In the genomic region with DNA sequence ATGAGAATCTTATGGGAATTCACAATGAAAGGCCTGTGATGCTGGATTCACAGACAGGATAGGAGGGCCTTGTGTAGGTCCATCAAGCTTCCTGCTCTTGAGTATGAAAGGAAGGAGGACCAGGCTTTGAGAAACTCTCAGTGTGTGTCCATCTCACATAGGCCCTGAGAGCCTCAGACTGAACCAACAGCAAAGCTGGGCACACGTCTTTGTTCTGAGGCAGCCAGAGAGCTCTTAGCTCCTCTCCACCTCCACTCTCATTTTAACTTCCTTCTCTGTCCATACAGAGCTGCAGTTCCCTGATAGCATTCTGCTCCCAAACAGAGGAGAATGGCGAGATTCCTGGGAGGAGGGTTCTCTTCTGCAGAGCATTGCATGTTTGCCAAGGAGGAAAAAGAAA, we compare ENCODE assay signal across 21 cellular contexts.
DNase-seq lines count a peak whose midpoint lies in the region; ATAC-seq and TF ChIP-seq lines count a peak whose summit lies in the region.
"Had no signal": no experiment of that assay in that cellular context is flagged by ENCODE, and none has a peak within 500 bp of the region (broad histone marks: within the 10 kb centered on the region; RNA-seq: fewer than 3 reads in every experiment).

No MANE protein-coding gene starts in this region.

- H3K4me3 Mint-ChIP-seq in neural crest cell (no peak overlapping the region), glutamatergic neuron (ENCODE audit: unreplicated experiment) (no peak overlapping the region)
- no peak overlapping the region for H3K4me3 Mint-ChIP-seq in naive thymus-derived CD4-positive, alpha-beta T cell
- H3K4me3 Mint-ChIP-seq: CD4-positive, alpha-beta T cell had no signal

- no peak overlapping the region for H2BK12ac ChIP-seq in neuronal stem cell (ENCODE audit: low read length)

- CTCF ChIA-PET in naive thymus-derived CD4-positive, alpha-beta T cell (lab: Charles Lee), result no interaction called here

- no peak overlapping the region for H2AK5ac ChIP-seq in neuronal stem cell (ENCODE audit: low read depth, low read length)

- no peak for TF ChIP-seq CTCF in esophagus muscularis mucosa (IDR thresholded peaks at IDR 0.05)
- no peak for TF ChIP-seq CTCF in neural crest cell (conservative IDR thresholded peaks at IDR 0.05)
- TF ChIP-seq CTCF in glutamatergic neuron (IDR thresholded peaks at IDR 0.05; ENCODE audit: partially characterized antibody, unreplicated experiment), result no peak

- H3K36me3 Mint-ChIP-seq in neural crest cell (ENCODE audit: low read depth) (no peaks in the 10 kb centered on the region), glutamatergic neuron (ENCODE audit: unreplicated experiment) (no peaks in the 10 kb centered on the region)
- H3K36me3 Mint-ChIP-seq in naive thymus-derived CD4-positive, alpha-beta T cell, result no peaks in the 10 kb centered on the region

- no peak overlapping the region for H4K8ac ChIP-seq in neuronal stem cell (ENCODE audit: low read depth, low read length)

- H3K79me1 ChIP-seq in neuronal stem cell (ENCODE audit: low read depth, low read length), result no peaks in the 10 kb centered on the region

- no peak overlapping the region for H3K4ac ChIP-seq in neuronal stem cell (ENCODE audit: low read length)

- 74% methylated on average over 2 of the region's 2 CpGs for WGBS in esophagus muscularis mucosa
- WGBS in neuronal stem cell (ENCODE audit: extremely low coverage in 2 of 2, insufficient read length in 2 of 2, insufficient replicate concordance in 1 of 2), 2 donors, result no CpG with 5 or more reads among the region's 2 CpGs

- H4K91ac ChIP-seq in neuronal stem cell (ENCODE audit: low read depth, low read length, poor library complexity), result no peak overlapping the region

- no peaks in the 10 kb centered on the region for H3K36me3 ChIP-seq in BLaER1
- no peaks in the 10 kb centered on the region for H3K36me3 ChIP-seq in esophagus muscularis mucosa
- no peaks in the 10 kb centered on the region for H3K36me3 ChIP-seq in naive thymus-derived CD4-positive, alpha-beta T cell (ENCODE audit: control insufficient read depth in 2 of 3, insufficient read depth in 3 of 3, low read length in 3 of 3)
- no peaks in the 10 kb centered on the region for H3K36me3 ChIP-seq in neuronal stem cell (replicated peaks in 1 of 2; ENCODE audit: control insufficient read depth in 2 of 2, insufficient read depth in 2 of 2, low read length in 2 of 2)

- peak overlapping the region; percentile 71 for H3K27ac ChIP-seq in BLaER1
- no peak overlapping the region for H3K27ac ChIP-seq in esophagus muscularis mucosa (replicated peaks in 1 of 4)
- no peak overlapping the region for H3K27ac ChIP-seq in naive thymus-derived CD4-positive, alpha-beta T cell (ENCODE audit: low read depth, low read length)
- no peak overlapping the region for H3K27ac ChIP-seq in neuronal stem cell (replicated peaks; ENCODE audit: low read length)
- H3K27ac ChIP-seq: 22Rv1 had no signal

- intact Hi-C loops in esophagus muscularis mucosa (cut with DNase I), result no loop called here
- intact Hi-C loops in naive thymus-derived CD4-positive, alpha-beta T cell (cut with micrococcal nuclease), result no loop called here

- H3K4me2 ChIP-seq in BLaER1 (peak overlapping the region; percentile 64), neuronal stem cell (ENCODE audit: insufficient read depth, low read length, poor library complexity, severe bottlenecking) (no peak overlapping the region)

- H4K20me1 ChIP-seq in BLaER1, result no peaks in the 10 kb centered on the region

- ATAC-seq in naive thymus-derived CD4-positive, alpha-beta T cell, result no peak
- ATAC-seq: GM12878, K562 had no signal

- POLR2A ChIA-PET in naive thymus-derived CD4-positive, alpha-beta T cell (lab: Charles Lee), result no interaction called here

- no peak overlapping the region for H2AFZ ChIP-seq in neuronal stem cell (ENCODE audit: low read length)

- DNase-seq in SK-MEL-5 (ENCODE audit: low read depth, low spot score) (peak; percentile 10), esophagus muscularis mucosa (ENCODE audit: extremely low spot score) (peak; percentile 60), neural crest cell (ENCODE audit: low read depth, low spot score) (no peak), glutamatergic neuron (no peak), neuronal stem cell (ENCODE audit: low spot score) (no peak), NCI-H510A (lab: John Stamatoyannopoulos, UW) (no peak)
- DNase-seq in naive thymus-derived CD4-positive, alpha-beta T cell, result no peak
- DNase-seq: Caco-2; CD4-positive, alpha-beta T cell; GOT3; MV-4-11; NCI-H187; NCI-H2227 treated with DMSO at 0.1 percent for 48 hours; NCI-H524; NCI-H82; OCI-M1; Right ventricle myocardium superior had no signal

- peaks cover 2% of the 10 kb centered on the region; the same call in 1 of the 2 replicates for H3K9me3 ChIP-seq in BLaER1
- peaks cover 0 to 3% (median 0%) of the 10 kb centered on the region in 4 donors for H3K9me3 ChIP-seq in esophagus muscularis mucosa
- H3K9me3 ChIP-seq in naive thymus-derived CD4-positive, alpha-beta T cell (ENCODE audit: control insufficient read depth in 2 of 3, low read length in 3 of 3), result no peaks in the 10 kb centered on the region
- no peaks in the 10 kb centered on the region for H3K9me3 ChIP-seq in neuronal stem cell (replicated peaks in 1 of 2; ENCODE audit: control insufficient read depth in 2 of 2, insufficient read depth in 1 of 2, low read depth in 1 of 2, low read length in 2 of 2)
- H3K9me3 ChIP-seq: Caco-2 had no signal

- H3K27me3 ChIP-seq in BLaER1 (no peaks in the 10 kb centered on the region), esophagus muscularis mucosa (no peaks in the 10 kb centered on the region), neuronal stem cell (ENCODE audit: control insufficient read depth in 3 of 3, insufficient read depth in 3 of 3, low read depth in 1 of 3, low read length in 3 of 3) (no peaks in the 10 kb centered on the region)
- H3K27me3 ChIP-seq in naive thymus-derived CD4-positive, alpha-beta T cell (ENCODE audit: control insufficient read depth in 2 of 2, insufficient read depth in 2 of 2, low read length in 2 of 2), result no peaks in the 10 kb centered on the region

- no peak overlapping the region for H3K18ac ChIP-seq in neuronal stem cell (ENCODE audit: low read length)

- no peak for TF ChIP-seq EP300 in esophagus muscularis mucosa (IDR thresholded peaks at IDR 0.05)

- H3K23ac ChIP-seq in neuronal stem cell (ENCODE audit: low read depth, low read length, poor library complexity), result no peak overlapping the region

- H3K9me3 Mint-ChIP-seq in neural crest cell, result peaks cover under 1% of the 10 kb centered on the region
- no peaks in the 10 kb centered on the region for H3K9me3 Mint-ChIP-seq in glutamatergic neuron (ENCODE audit: unreplicated experiment)
- peaks cover 0 to 14% (median 0%) of the 10 kb centered on the region in 11 donors for H3K9me3 Mint-ChIP-seq in naive thymus-derived CD4-positive, alpha-beta T cell

- H3K4me3 ChIP-seq in BLaER1, result no peak overlapping the region
- no peak overlapping the region for H3K4me3 ChIP-seq in esophagus muscularis mucosa
- H3K4me3 ChIP-seq in naive thymus-derived CD4-positive, alpha-beta T cell (ENCODE audit: low read length), result no peak overlapping the region
- H3K4me3 ChIP-seq in neuronal stem cell (ENCODE audit: low read length in 2 of 2), result no peak overlapping the region
- H3K4me3 ChIP-seq: GM12878, K562 had no signal

- H3K9ac ChIP-seq in BLaER1 (peak overlapping the region; percentile 5; the same call in 1 of the 2 replicates), neuronal stem cell (ENCODE audit: low read depth, low read length, poor library complexity) (no peak overlapping the region)

- H2BK15ac ChIP-seq in neuronal stem cell (ENCODE audit: low read length), result no peak overlapping the region

- H3K27me3 Mint-ChIP-seq in neural crest cell (ENCODE audit: low read depth) (no peaks in the 10 kb centered on the region), glutamatergic neuron (ENCODE audit: unreplicated experiment) (no peaks in the 10 kb centered on the region)
- peaks cover 0 to 3% (median 0%) of the 10 kb centered on the region in 5 donors for H3K27me3 Mint-ChIP-seq in naive thymus-derived CD4-positive, alpha-beta T cell
- H3K27me3 Mint-ChIP-seq: CD4-positive, alpha-beta T cell had no signal

- H3K4me1 Mint-ChIP-seq in neural crest cell, result peaks cover 11% of the 10 kb centered on the region
- H3K4me1 Mint-ChIP-seq in glutamatergic neuron (ENCODE audit: low read depth, unreplicated experiment), result peaks cover 3% of the 10 kb centered on the region
- H3K4me1 Mint-ChIP-seq in naive thymus-derived CD4-positive, alpha-beta T cell, result no peaks in the 10 kb centered on the region

- TF ChIP-seq POLR2A in esophagus muscularis mucosa (IDR thresholded peaks at IDR 0.05; ENCODE audit: low read depth), result no peak

- in situ Hi-C loops in SK-MEL-5 (cut with HindIII; ENCODE audit: low pct_unique_long_range_greater_than_20kb, low sequenced_read_pairs), result no loop called here

- H3K27ac Mint-ChIP-seq in neural crest cell (ENCODE audit: unreplicated experiment) (peak overlapping the region; percentile 86), glutamatergic neuron (ENCODE audit: unreplicated experiment) (no peak overlapping the region)
- no peak overlapping the region for H3K27ac Mint-ChIP-seq in naive thymus-derived CD4-positive, alpha-beta T cell
- H3K27ac Mint-ChIP-seq: CD4-positive, alpha-beta T cell had no signal

- no peak overlapping the region for H2BK120ac ChIP-seq in neuronal stem cell (ENCODE audit: low read depth, low read length)

- no peak overlapping the region for H3K14ac ChIP-seq in neuronal stem cell (ENCODE audit: low read length)

- peaks cover 89% of the 10 kb centered on the region for H3K4me1 ChIP-seq in BLaER1
- H3K4me1 ChIP-seq in esophagus muscularis mucosa, result no peaks in the 10 kb centered on the region
- H3K4me1 ChIP-seq in naive thymus-derived CD4-positive, alpha-beta T cell (ENCODE audit: control insufficient read depth in 2 of 2, insufficient read depth in 2 of 2, low read length in 2 of 2), result no peaks in the 10 kb centered on the region
- H3K4me1 ChIP-seq in neuronal stem cell (ENCODE audit: control insufficient read depth in 2 of 2, insufficient read depth in 1 of 2, low read depth in 1 of 2, low read length in 2 of 2), result no peaks in the 10 kb centered on the region
- H3K4me1 ChIP-seq: Caco-2 had no signal

- H2BK5ac ChIP-seq in neuronal stem cell (ENCODE audit: low read length), result no peak overlapping the region

Comparison
In these comparisons a context has a peak if more than half of its experiments do, and no peak if none do; other contexts are left out.
1. DNase-seq: peak in SK-MEL-5 (single experiment) and esophagus muscularis mucosa (single experiment); none in neural crest cell (single experiment), glutamatergic neuron (single experiment), naive thymus-derived CD4-positive, alpha-beta T cell (0 of 9), neuronal stem cell (single experiment) and NCI-H510A (single experiment).